Comparison of ENCODE assay signal across 1 cellular context in the genomic region with DNA sequence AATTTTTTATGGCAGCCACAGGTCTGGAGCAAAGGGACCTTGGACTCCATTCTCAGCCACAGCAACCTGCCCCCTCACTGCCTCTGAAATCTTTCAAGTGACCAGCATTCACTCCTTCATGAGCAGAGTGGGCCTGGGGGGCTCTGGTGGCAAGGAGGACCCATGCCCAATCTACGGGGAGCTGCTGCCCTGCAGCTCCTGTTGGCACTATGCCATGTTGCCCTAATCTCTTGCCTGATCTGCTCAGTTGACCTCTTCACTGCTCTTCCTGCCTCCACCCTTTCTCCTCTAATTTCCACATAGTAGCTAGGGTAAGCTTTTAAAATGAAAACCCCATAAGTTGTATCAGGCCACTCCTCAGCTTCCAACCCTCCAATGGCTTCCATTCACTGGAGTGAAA.
A peak's percentile ranks its signal among the peaks of the same experiment; 100 is the strongest.
TF ChIP-seq lines count a peak whose summit lies in the region.

No MANE protein-coding gene starts in this region.

TF ChIP-seq in K562, 482 proteins besides CTCF, POLR2A, EP300 and RAD21 (continued from another document):
- TF ChIP-seq, protein P1, sequence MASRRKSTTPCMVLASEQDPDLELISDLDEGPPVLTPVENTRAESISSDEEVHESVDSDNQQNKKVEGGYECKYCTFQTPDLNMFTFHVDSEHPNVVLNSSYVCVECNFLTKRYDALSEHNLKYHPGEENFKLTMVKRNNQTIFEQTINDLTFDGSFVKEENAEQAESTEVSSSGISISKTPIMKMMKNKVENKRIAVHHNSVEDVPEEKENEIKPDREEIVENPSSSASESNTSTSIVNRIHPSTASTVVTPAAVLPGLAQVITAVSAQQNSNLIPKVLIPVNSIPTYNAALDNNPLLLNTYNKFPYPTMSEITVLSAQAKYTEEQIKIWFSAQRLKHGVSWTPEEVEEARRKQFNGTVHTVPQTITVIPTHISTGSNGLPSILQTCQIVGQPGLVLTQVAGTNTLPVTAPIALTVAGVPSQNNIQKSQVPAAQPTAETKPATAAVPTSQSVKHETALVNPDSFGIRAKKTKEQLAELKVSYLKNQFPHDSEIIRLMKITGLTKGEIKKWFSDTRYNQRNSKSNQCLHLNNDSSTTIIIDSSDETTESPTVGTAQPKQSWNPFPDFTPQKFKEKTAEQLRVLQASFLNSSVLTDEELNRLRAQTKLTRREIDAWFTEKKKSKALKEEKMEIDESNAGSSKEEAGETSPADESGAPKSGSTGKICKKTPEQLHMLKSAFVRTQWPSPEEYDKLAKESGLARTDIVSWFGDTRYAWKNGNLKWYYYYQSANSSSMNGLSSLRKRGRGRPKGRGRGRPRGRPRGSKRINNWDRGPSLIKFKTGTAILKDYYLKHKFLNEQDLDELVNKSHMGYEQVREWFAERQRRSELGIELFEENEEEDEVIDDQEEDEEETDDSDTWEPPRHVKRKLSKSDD (conservative IDR thresholded peaks at IDR 0.05; ENCODE audit: low read length) = no peak
- TF ChIP-seq GATA2 (CRISPR knock-in tag; IDR thresholded peaks at IDR 0.05) (0 out of 2 replicates have a peak, but pooled peaks have one; percentile 20), SAFB2 (IDR thresholded peaks at IDR 0.05; ENCODE audit: borderline replicate concordance, low read depth, low read length, severe bottlenecking) (no peak), NR1H2 (CRISPR knock-in tag; IDR thresholded peaks at IDR 0.05) (no peak), NFIX (CRISPR knock-in tag; IDR thresholded peaks at IDR 0.05; ENCODE audit: low read depth) (peak; percentile 66), NFIC (IDR thresholded peaks at IDR 0.05) (peak; percentile 97), NEUROD1 (IDR thresholded peaks at IDR 0.05; ENCODE audit: borderline replicate concordance, low read depth, low read length, partially characterized antibody) (no peak), NR2C1 (IDR thresholded peaks at IDR 0.05) (no peak), NR2C1 (tag; IDR thresholded peaks at IDR 0.05) (peak; percentile 53; the same call in 1 of the 2 replicates), YY1 (IDR thresholded peaks at IDR 0.05; ENCODE audit: borderline replicate concordance in 1 of 3, control insufficient read depth in 1 of 3, extremely low read depth in 1 of 3, insufficient read depth in 3 of 3, insufficient read length in 1 of 3, insufficient replicate concordance in 2 of 3, low read depth in 1 of 3, low read length in 2 of 3) (peak in 1 of 3 experiments; percentile 31), ARID1B (IDR thresholded peaks at IDR 0.05) (0 out of 2 replicates have a peak, but pooled peaks have one; percentile 36), MTA3 (IDR thresholded peaks at IDR 0.05; ENCODE audit: borderline replicate concordance) (0 out of 2 replicates have a peak, but pooled peaks have one; percentile 32), ZNF253 (CRISPR knock-in tag; conservative IDR thresholded peaks at IDR 0.05) (no peak), PHB (CRISPR knock-in tag; IDR thresholded peaks at IDR 0.05) (no peak), ILK (tag; IDR thresholded peaks at IDR 0.05; ENCODE audit: borderline replicate concordance, low read depth) (no peak), DPF2 (IDR thresholded peaks at IDR 0.05) (0 out of 2 replicates have a peak, but pooled peaks have one; percentile 11)
- TF ChIP-seq, protein P2, sequence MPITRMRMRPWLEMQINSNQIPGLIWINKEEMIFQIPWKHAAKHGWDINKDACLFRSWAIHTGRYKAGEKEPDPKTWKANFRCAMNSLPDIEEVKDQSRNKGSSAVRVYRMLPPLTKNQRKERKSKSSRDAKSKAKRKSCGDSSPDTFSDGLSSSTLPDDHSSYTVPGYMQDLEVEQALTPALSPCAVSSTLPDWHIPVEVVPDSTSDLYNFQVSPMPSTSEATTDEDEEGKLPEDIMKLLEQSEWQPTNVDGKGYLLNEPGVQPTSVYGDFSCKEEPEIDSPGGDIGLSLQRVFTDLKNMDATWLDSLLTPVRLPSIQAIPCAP (CRISPR knock-in tag; IDR thresholded peaks at IDR 0.05; ENCODE audit: borderline replicate concordance) = no peak
- TF ChIP-seq, protein P3, sequence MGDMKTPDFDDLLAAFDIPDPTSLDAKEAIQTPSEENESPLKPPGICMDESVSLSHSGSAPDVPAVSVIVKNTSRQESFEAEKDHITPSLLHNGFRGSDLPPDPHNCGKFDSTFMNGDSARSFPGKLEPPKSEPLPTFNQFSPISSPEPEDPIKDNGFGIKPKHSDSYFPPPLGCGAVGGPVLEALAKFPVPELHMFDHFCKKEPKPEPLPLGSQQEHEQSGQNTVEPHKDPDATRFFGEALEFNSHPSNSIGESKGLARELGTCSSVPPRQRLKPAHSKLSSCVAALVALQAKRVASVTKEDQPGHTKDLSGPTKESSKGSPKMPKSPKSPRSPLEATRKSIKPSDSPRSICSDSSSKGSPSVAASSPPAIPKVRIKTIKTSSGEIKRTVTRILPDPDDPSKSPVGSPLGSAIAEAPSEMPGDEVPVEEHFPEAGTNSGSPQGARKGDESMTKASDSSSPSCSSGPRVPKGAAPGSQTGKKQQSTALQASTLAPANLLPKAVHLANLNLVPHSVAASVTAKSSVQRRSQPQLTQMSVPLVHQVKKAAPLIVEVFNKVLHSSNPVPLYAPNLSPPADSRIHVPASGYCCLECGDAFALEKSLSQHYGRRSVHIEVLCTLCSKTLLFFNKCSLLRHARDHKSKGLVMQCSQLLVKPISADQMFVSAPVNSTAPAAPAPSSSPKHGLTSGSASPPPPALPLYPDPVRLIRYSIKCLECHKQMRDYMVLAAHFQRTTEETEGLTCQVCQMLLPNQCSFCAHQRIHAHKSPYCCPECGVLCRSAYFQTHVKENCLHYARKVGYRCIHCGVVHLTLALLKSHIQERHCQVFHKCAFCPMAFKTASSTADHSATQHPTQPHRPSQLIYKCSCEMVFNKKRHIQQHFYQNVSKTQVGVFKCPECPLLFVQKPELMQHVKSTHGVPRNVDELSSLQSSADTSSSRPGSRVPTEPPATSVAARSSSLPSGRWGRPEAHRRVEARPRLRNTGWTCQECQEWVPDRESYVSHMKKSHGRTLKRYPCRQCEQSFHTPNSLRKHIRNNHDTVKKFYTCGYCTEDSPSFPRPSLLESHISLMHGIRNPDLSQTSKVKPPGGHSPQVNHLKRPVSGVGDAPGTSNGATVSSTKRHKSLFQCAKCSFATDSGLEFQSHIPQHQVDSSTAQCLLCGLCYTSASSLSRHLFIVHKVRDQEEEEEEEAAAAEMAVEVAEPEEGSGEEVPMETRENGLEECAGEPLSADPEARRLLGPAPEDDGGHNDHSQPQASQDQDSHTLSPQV (IDR thresholded peaks at IDR 0.05) = peak; percentile 82
- TF ChIP-seq, protein P4, sequence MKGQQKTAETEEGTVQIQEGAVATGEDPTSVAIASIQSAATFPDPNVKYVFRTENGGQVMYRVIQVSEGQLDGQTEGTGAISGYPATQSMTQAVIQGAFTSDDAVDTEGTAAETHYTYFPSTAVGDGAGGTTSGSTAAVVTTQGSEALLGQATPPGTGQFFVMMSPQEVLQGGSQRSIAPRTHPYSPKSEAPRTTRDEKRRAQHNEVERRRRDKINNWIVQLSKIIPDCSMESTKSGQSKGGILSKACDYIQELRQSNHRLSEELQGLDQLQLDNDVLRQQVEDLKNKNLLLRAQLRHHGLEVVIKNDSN (CRISPR knock-in tag; IDR thresholded peaks at IDR 0.05) = no peak
- TF ChIP-seq, protein P5, sequence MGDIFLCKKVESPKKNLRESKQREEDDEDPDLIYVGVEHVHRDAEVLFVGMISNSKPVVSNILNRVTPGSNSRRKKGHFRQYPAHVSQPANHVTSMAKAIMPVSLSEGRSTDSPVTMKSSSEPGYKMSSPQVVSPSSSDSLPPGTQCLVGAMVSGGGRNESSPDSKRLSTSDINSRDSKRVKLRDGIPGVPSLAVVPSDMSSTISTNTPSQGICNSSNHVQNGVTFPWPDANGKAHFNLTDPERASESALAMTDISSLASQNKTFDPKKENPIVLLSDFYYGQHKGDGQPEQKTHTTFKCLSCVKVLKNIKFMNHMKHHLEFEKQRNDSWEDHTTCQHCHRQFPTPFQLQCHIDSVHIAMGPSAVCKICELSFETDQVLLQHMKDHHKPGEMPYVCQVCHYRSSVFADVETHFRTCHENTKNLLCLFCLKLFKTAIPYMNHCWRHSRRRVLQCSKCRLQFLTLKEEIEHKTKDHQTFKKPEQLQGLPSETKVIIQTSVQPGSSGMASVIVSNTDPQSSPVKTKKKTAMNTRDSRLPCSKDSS (IDR thresholded peaks at IDR 0.05; ENCODE audit: low read depth, partially characterized antibody) = no peak
- TF ChIP-seq, protein P6, sequence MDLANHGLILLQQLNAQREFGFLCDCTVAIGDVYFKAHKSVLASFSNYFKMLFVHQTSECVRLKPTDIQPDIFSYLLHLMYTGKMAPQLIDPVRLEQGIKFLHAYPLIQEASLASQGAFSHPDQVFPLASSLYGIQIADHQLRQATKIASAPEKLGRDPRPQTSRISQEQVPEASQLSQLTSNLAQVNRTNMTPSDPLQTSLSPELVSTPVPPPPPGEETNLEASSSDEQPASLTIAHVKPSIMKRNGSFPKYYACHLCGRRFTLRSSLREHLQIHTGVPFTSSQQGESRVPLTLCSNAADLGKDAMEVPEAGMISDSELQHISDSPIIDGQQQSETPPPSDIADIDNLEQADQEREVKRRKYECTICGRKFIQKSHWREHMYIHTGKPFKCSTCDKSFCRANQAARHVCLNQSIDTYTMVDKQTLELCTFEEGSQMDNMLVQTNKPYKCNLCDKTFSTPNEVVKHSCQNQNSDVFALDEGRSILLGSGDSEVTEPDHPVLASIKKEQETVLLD (IDR thresholded peaks at IDR 0.05) = peak; percentile 12; the same call in 1 of the 2 replicates
- TF ChIP-seq, protein P7, sequence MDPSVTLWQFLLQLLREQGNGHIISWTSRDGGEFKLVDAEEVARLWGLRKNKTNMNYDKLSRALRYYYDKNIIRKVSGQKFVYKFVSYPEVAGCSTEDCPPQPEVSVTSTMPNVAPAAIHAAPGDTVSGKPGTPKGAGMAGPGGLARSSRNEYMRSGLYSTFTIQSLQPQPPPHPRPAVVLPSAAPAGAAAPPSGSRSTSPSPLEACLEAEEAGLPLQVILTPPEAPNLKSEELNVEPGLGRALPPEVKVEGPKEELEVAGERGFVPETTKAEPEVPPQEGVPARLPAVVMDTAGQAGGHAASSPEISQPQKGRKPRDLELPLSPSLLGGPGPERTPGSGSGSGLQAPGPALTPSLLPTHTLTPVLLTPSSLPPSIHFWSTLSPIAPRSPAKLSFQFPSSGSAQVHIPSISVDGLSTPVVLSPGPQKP (CRISPR knock-in tag; IDR thresholded peaks at IDR 0.05) = no peak
